ENCODE assay signal across 17 cellular contexts in genomic region chr7:120920588-120920987, GRCh38.
"Had no signal": no experiment of that assay in that cellular context is flagged by ENCODE, and none has a peak within 500 bp of the region (broad histone marks: within the 10 kb centered on the region; RNA-seq: fewer than 3 reads in every experiment).

No MANE protein-coding gene starts in this region.

- FAIRE-seq: keratinocyte had no signal

- H3K4me1 ChIP-seq: breast epithelium, left lung had no signal

- DNase-seq: activated CD4-positive, alpha-beta memory T cell treated with anti-CD3 and anti-CD28 coated beads, Interleukin-2, amount 10 ng/mL, durations not matched to agents 7 days and 5 days; activated CD4-positive, alpha-beta T cell treated with anti-CD3 and anti-CD28 coated beads for 36 hours; activated gamma-delta T cell; activated naive CD8-positive, alpha-beta T cell treated with anti-CD3 and anti-CD28 coated beads, Interleukin-2, amount 10 ng/mL, durations not matched to agents 7 days and 5 days; activated T-cell treated with anti-CD3 and anti-CD28 coated beads, Interleukin-2, amount 50 U/mL, for 48 hours; anterior cingulate cortex; dermis blood vessel endothelial cell; endodermal cell; erythroblast; left lung; nephron progenitor cell; stimulated activated CD4-positive, alpha-beta T cell treated with anti-CD3 and anti-CD28 coated beads, Interleukin-4, amount 100 ng/mL, for 1 hour; stimulated activated CD8-positive, alpha-beta memory T cell treated with anti-CD3 and anti-CD28 coated beads, Interleukin-4, amount 100 ng/mL, for 48 hours; stimulated activated naive CD8-positive, alpha-beta T cell treated with anti-CD3 and anti-CD28 coated beads, Interleukin-15, Interleukin-2, amounts not matched to agents 100 U/mL and 50 U/mL, for 24 hours had no signal

- H3K36me3 ChIP-seq: breast epithelium, left lung had no signal

- ATAC-seq: activated CD4-positive, alpha-beta T cell treated with anti-CD3 and anti-CD28 coated beads for 36 hours; left lung; stimulated activated naive CD8-positive, alpha-beta T cell treated with anti-CD3 and anti-CD28 coated beads, Interleukin-15, Interleukin-2, amounts not matched to agents 100 U/mL and 50 U/mL, for 24 hours had no signal

- H3K27ac ChIP-seq: breast epithelium, left lung, VCaP had no signal

- H3K27me3 ChIP-seq: breast epithelium, left lung had no signal

- H3K9me3 ChIP-seq: breast epithelium, left lung had no signal

- H3K4me3 ChIP-seq: breast epithelium, left lung had no signal
